2 cellular contexts compared by ENCODE assay signal in the genomic region with DNA sequence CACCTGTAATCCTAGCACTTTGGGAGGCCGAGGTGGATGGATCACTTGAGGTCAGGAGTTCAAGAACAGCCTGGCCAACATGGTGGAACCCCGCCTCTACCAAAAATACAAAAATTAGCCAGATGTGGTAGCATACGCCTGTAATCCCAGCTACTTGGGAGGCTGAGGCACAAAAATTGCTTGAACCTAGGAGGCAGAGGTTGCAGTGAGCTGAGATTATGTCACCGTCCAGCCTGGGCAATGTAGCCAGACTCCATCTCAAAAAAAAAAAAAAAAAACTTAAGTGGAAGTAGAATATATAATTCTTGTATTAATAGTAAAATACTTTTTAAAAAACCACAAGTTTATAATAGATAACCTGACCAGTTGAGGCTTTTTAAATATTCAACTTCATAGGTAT.
TF ChIP-seq lines count a peak whose summit lies in the region.

No MANE protein-coding gene starts in this region.

TF ChIP-seq in K562, 482 proteins besides CTCF, POLR2A, EP300 and RAD21:
- TF ChIP-seq ZNF121 (CRISPR knock-in tag; conservative IDR thresholded peaks at IDR 0.05) = peak; percentile 84
TF ChIP-seq in K562: peak in this region for 1; not testable (repeated sequence) for 481.

TF ChIP-seq in HepG2, 621 proteins besides CTCF, POLR2A, EP300 and RAD21:
- TF ChIP-seq ZNF121 (CRISPR knock-in tag; IDR thresholded peaks at IDR 0.05) = peak; percentile 60; the same call in 1 of the 2 replicates
TF ChIP-seq in HepG2: peak in this region for 1; not testable (repeated sequence) for 620.
